In genomic region chr6:33788694-33789549, GRCh38 we compare ENCODE assay signal across 8 cellular contexts. TPM values are rescaled to one million over a fixed set of nuclear protein-coding genes. Genes with fewer than 3 reads are reported as not detected.
DNase-seq lines count a peak whose midpoint lies in the region; ATAC-seq and FAIRE-seq lines count a peak whose summit lies in the region.

Gene LEMD2 (minus strand): TSS chr6:33789130. CDS start chr6:33789116, 14 bp downstream.

- H3K27me3 ChIP-seq in NT2/D1 (ENCODE audit: insufficient read depth, insufficient read length), result no peaks in the 10 kb centered on the region
- no peaks in the 10 kb centered on the region for H3K27me3 ChIP-seq in endocrine pancreas (ENCODE audit: control insufficient read depth, insufficient read depth, low read length)

- peak within 1 kb of the TSS; percentile 89 for H3K4me3 Mint-ChIP-seq in activated CD8-positive, alpha-beta memory T cell treated with anti-CD3 and anti-CD28 coated beads, Interleukin-2, amount 10 ng/mL, durations not matched to agents 7 days and 5 days

- peaks cover 8% of the 10 kb centered on the region for H3K27me3 Mint-ChIP-seq in activated CD8-positive, alpha-beta memory T cell treated with anti-CD3 and anti-CD28 coated beads, Interleukin-2, amount 10 ng/mL, durations not matched to agents 7 days and 5 days

- H3K36me3 Mint-ChIP-seq in activated CD8-positive, alpha-beta memory T cell treated with anti-CD3 and anti-CD28 coated beads, Interleukin-2, amount 10 ng/mL, durations not matched to agents 7 days and 5 days, result peaks cover 20% of the 10 kb centered on the region

- H3K9ac ChIP-seq in NT2/D1 (ENCODE audit: insufficient read length, low read depth), result peak within 1 kb of the TSS; percentile 96
- peak within 1 kb of the TSS; percentile 93 for H3K9ac ChIP-seq in endocrine pancreas (ENCODE audit: control insufficient read depth, insufficient read depth, low read length)

- H3K9me3 ChIP-seq in NT2/D1 (ENCODE audit: insufficient read depth, low read length), result no peaks in the 10 kb centered on the region
- no peaks in the 10 kb centered on the region for H3K9me3 ChIP-seq in endocrine pancreas (ENCODE audit: control insufficient read depth, low read length)

- CTCF ChIA-PET in activated CD8-positive, alpha-beta memory T cell treated with anti-CD3 and anti-CD28 coated beads, Interleukin-2, amount 10 ng/mL, durations not matched to agents 7 days and 5 days (lab: Charles Lee), result interaction anchor here (0.7 to 3.5 kb wide), 11 partner anchors 9 to 366 kb away, joined by 3 to 16 read pairs (median 4); partner anchors contain the start of gene UQCC2

- H3K4me3 ChIP-seq in NT2/D1 (ENCODE audit: insufficient read length, low read depth) (peak within 1 kb of the TSS; percentile 85), endocrine pancreas (ENCODE audit: control insufficient read depth, insufficient read depth, low read length) (peak within 1 kb of the TSS; percentile 41)

- H3K27ac Mint-ChIP-seq in activated CD8-positive, alpha-beta memory T cell treated with anti-CD3 and anti-CD28 coated beads, Interleukin-2, amount 10 ng/mL, durations not matched to agents 7 days and 5 days, result peak within 1 kb of the TSS; percentile 90

- DNase-seq in COLO829 (ENCODE audit: low spot score) (peak; percentile 94), HTR-8/SVneo (ENCODE audit: insufficient read length, low spot score) (peak; percentile 90), NT2/D1 (ENCODE audit: low read depth, low spot score) (peak; percentile 84), mesenteric fat pad (ENCODE audit: low spot score) (peak; percentile 98)
- DNase-seq in activated CD8-positive, alpha-beta memory T cell treated with anti-CD3 and anti-CD28 coated beads, Interleukin-2, amount 10 ng/mL, durations not matched to agents 7 days and 5 days, result peak; percentile 94
- DNase-seq in stimulated activated CD8-positive, alpha-beta memory T cell treated with anti-CD3 and anti-CD28 coated beads, Interleukin-15, amount 100 ng/mL, for 1 hour (ENCODE audit: low read depth), result peak; percentile 88

- H3K36me3 ChIP-seq in NT2/D1 (ENCODE audit: insufficient read depth, insufficient read length, low read length) (peaks cover 22% of the 10 kb centered on the region), endocrine pancreas (ENCODE audit: control insufficient read depth, insufficient read depth, low read length) (peaks cover 2% of the 10 kb centered on the region)

- no peaks in the 10 kb centered on the region for H3K9me3 Mint-ChIP-seq in activated CD8-positive, alpha-beta memory T cell treated with anti-CD3 and anti-CD28 coated beads, Interleukin-2, amount 10 ng/mL, durations not matched to agents 7 days and 5 days (ENCODE audit: low read depth)

- H3K4me1 ChIP-seq in NT2/D1 (ENCODE audit: insufficient read depth, insufficient read length), result peaks cover 15% of the 10 kb centered on the region
- peaks cover 19% of the 10 kb centered on the region for H3K4me1 ChIP-seq in endocrine pancreas (ENCODE audit: control insufficient read depth, insufficient read depth, low read length)

- peak; percentile 87 for ATAC-seq in GM21367 (IDR thresholded peaks at IDR 0.05; ENCODE audit: unreplicated experiment)
- peak; percentile 88 for ATAC-seq in activated CD8-positive, alpha-beta memory T cell treated with anti-CD3 and anti-CD28 coated beads, Interleukin-2, amount 10 ng/mL, durations not matched to agents 7 days and 5 days

- FAIRE-seq in HTR-8/SVneo (lab: Jason Lieb, UNC), result peak; percentile 96

- H3K4me1 Mint-ChIP-seq in activated CD8-positive, alpha-beta memory T cell treated with anti-CD3 and anti-CD28 coated beads, Interleukin-2, amount 10 ng/mL, durations not matched to agents 7 days and 5 days, result peaks cover 45% of the 10 kb centered on the region

RNA-seq across cellular contexts. Expression of gene LEMD2, which starts in this region (rescaled TPM):
- total RNA-seq in activated CD8-positive, alpha-beta memory T cell treated with anti-CD3 and anti-CD28 coated beads, Interleukin-2, amount 10 ng/mL, durations not matched to agents 7 days and 5 days, result 10 to 100 TPM; 64.9 to 80.3 TPM
- total RNA-seq in mesenteric fat pad, result 37.7 TPM

Comparison
In these comparisons a context has a peak if more than half of its experiments do, and no peak if none do; other contexts are left out.
1. Peak in every context shown above with its lines: DNase-seq, ATAC-seq and H3K4me3 ChIP-seq.